9 cellular contexts compared by ENCODE assay signal in the genomic region with DNA sequence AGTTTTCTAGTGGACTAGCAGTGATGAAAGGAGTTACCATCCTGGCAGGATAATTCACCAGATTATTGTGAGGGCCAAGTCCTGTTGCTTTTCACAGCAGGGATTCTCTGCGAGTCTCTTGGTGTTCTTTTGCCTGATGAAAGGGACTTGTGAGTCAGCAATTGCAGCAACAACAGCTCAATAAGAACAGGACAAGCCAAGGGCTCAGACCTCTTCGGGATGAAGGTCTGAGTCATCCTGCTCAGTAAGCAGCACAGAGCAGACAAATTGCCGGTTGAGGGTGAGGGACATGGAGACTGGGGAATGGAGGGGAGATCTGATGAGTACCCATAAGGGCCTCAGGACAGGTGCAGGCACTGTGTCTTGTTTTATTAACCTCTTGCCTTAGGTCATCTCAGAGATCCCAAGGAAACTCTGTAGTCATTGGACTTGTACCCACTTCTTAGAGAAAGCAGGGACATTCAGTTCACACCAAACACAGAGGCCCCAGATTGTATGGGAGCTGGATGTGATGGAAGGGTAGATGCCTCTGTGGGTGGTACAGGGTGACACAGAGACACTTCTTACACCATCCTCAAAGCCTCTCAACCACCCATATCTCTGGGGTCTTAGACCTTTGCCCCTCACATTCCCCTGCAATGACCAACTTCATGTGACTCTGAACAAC.
A peak's percentile ranks its signal among the peaks of the same experiment; 100 is the strongest.
DNase-seq lines count a peak whose midpoint lies in the region; ATAC-seq, FAIRE-seq and TF ChIP-seq lines count a peak whose summit lies in the region.
"Had no signal": no experiment of that assay in that cellular context is flagged by ENCODE, and none has a peak within 500 bp of the region (broad histone marks: within the 10 kb centered on the region; RNA-seq: fewer than 3 reads in every experiment).

No MANE protein-coding gene starts in this region.

- TF ChIP-seq CTCF in WTC11 (IDR thresholded peaks at IDR 0.05) (no peak), keratinocyte (optimal IDR thresholded peaks at IDR 0.05 in 1 of 3, IDR thresholded peaks at IDR 0.05 in 1 of 3, conservative IDR thresholded peaks at IDR 0.05 in 1 of 3; ENCODE audit: extremely low read depth in 1 of 3, insufficient read depth in 2 of 3, low read length in 3 of 3) (no peak)

- H3K4me3 Mint-ChIP-seq in WTC11 = no peak overlapping the region
- H3K4me3 Mint-ChIP-seq: activated naive CD8-positive, alpha-beta T cell had no signal

- peaks cover 29% of the 10 kb centered on the region for H3K4me1 ChIP-seq in keratinocyte (ENCODE audit: control insufficient read depth, extremely low read depth, insufficient read depth, low read length)

- no peak overlapping the region for H3K4me3 ChIP-seq in keratinocyte (ENCODE audit: control insufficient read depth in 2 of 3, extremely low read depth in 1 of 3, insufficient read depth in 2 of 3, low read depth in 1 of 3, low read length in 3 of 3)

- no peaks in the 10 kb centered on the region for H3K36me3 Mint-ChIP-seq in WTC11
- H3K36me3 Mint-ChIP-seq: activated naive CD8-positive, alpha-beta T cell had no signal

- CTCF ChIA-PET in WTC11 (lab: Charles Lee) = no interaction called here

- no peaks in the 10 kb centered on the region for H3K9me1 ChIP-seq in keratinocyte (ENCODE audit: control insufficient read depth, extremely low read depth, insufficient read depth, low read length)

- ATAC-seq in WTC11 (peak; percentile 46), GM18909 (IDR thresholded peaks at IDR 0.05; ENCODE audit: poor library complexity, unreplicated experiment) (no peak), HG02571 (IDR thresholded peaks at IDR 0.05; ENCODE audit: unreplicated experiment) (no peak)

- peaks cover 18% of the 10 kb centered on the region for H3K27me3 ChIP-seq in keratinocyte (ENCODE audit: control insufficient read depth, extremely low read depth, insufficient read depth, low read length)

- H3K4me2 ChIP-seq in keratinocyte (ENCODE audit: control insufficient read depth, extremely low read depth, insufficient read depth, low read depth, low read length) = no peak overlapping the region

- no peak overlapping the region for H3K27ac Mint-ChIP-seq in WTC11
- H3K27ac Mint-ChIP-seq: activated naive CD8-positive, alpha-beta T cell had no signal

- peak; percentile 90 for FAIRE-seq in keratinocyte (lab: Jason Lieb, UNC)

- H2AFZ ChIP-seq in keratinocyte (ENCODE audit: control insufficient read depth, low read length) = no peak overlapping the region

- dilution Hi-C loops in keratinocyte (cut with MboI; ENCODE audit: extremely low pct_ligation_motif_present, low sequenced_read_pairs) = no loop called here

- no peak overlapping the region for H3K27ac ChIP-seq in keratinocyte (ENCODE audit: control insufficient read depth, insufficient read depth, low read length)

- peaks cover 14% of the 10 kb centered on the region for H3K4me1 Mint-ChIP-seq in WTC11

- no peaks in the 10 kb centered on the region for H3K9me3 Mint-ChIP-seq in WTC11

- H3K79me2 ChIP-seq in keratinocyte (ENCODE audit: control insufficient read depth, insufficient read depth, low read length) = no peaks in the 10 kb centered on the region

- peak; percentile 87 for DNase-seq in AG08396 (ENCODE audit: low spot score)
- peak; percentile 83 for DNase-seq in HS-5 (ENCODE audit: low read depth)
- DNase-seq in WTC11 (ENCODE audit: low spot score) = no peak
- DNase-seq in keratinocyte (ENCODE audit: low read depth, low spot score) = peak; percentile 59
- DNase-seq in globus pallidus (ENCODE audit: low spot score) = no peak
- no peak for DNase-seq in activated CD4-positive, alpha-beta T cell treated with anti-CD3 and anti-CD28 coated beads, Interleukin-2, amount 50 U/mL, for 1 hour

- no peaks in the 10 kb centered on the region for H3K9me3 ChIP-seq in keratinocyte (ENCODE audit: control insufficient read depth, low read depth, low read length)

- peaks cover 4% of the 10 kb centered on the region; the same call in 1 of the 2 replicates for H3K27me3 Mint-ChIP-seq in WTC11 (ENCODE audit: low read depth)

- no peak overlapping the region for H3K9ac ChIP-seq in keratinocyte (ENCODE audit: control insufficient read depth, extremely low read depth, insufficient read depth, low read length)

- POLR2A ChIA-PET in WTC11 (lab: Charles Lee) = interaction anchor here (0.5 kb wide), 1 partner anchor 980 kb away, joined by 4 read pairs; no protein-coding TSS in a partner anchor

- peaks cover 3% of the 10 kb centered on the region for H4K20me1 ChIP-seq in keratinocyte (ENCODE audit: control insufficient read depth, extremely low read depth, insufficient read depth, low read length)

- no peaks in the 10 kb centered on the region for H3K36me3 ChIP-seq in keratinocyte (ENCODE audit: control insufficient read depth in 2 of 2, extremely low read depth in 1 of 2, insufficient read depth in 2 of 2, low read length in 2 of 2)

TF ChIP-seq in WTC11, 78 proteins besides CTCF, POLR2A, EP300 and RAD21:
- TF ChIP-seq ZNF423 (CRISPR knock-in tag; IDR thresholded peaks at IDR 0.05) = peak; percentile 64; the same call in 1 of the 2 replicates
- TF ChIP-seq, protein P1, sequence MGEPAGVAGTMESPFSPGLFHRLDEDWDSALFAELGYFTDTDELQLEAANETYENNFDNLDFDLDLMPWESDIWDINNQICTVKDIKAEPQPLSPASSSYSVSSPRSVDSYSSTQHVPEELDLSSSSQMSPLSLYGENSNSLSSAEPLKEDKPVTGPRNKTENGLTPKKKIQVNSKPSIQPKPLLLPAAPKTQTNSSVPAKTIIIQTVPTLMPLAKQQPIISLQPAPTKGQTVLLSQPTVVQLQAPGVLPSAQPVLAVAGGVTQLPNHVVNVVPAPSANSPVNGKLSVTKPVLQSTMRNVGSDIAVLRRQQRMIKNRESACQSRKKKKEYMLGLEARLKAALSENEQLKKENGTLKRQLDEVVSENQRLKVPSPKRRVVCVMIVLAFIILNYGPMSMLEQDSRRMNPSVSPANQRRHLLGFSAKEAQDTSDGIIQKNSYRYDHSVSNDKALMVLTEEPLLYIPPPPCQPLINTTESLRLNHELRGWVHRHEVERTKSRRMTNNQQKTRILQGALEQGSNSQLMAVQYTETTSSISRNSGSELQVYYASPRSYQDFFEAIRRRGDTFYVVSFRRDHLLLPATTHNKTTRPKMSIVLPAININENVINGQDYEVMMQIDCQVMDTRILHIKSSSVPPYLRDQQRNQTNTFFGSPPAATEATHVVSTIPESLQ (CRISPR knock-in tag; IDR thresholded peaks at IDR 0.05) = no peak

Comparison
In these comparisons a context has a peak if more than half of its experiments do, and no peak if none do; other contexts are left out.
1. DNase-seq: peak in AG08396 (single experiment), HS-5 (single experiment) and keratinocyte (single experiment); none in WTC11 (single experiment), globus pallidus (single experiment) and activated CD4-positive, alpha-beta T cell treated with anti-CD3 and anti-CD28 coated beads, Interleukin-2, amount 50 U/mL, for 1 hour (single experiment).